Comparison of ENCODE assay signal across 30 cellular contexts in the genomic region with DNA sequence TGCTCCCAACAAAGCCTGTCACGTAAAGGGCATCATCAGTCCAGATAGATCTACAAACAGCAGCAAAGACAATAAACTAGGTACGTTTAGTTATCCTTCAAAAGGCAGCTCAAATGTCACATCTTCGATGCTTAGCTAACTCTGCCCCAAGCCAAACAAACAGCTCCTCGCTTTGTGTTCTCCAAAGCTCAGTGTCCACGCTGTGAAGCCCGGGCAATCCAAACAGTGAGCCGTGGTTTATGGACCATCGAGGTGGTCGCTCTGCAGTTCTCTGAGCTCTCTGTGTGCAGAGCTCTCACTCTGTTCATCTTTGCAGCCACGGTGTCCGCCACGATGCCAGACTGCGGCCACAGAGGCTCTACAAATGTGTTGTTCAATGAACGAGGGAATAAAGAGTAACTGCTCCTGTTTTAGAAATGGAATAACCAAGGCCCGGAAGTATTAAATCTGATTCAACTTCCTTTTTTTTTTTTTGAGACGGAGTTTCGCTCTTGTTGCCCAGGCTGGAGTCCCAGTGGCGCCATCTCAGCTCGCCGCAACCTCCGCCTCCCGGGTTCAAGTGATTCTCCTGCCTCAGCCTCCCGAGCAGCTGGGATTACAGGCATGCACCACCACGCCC.
"Had no signal": no experiment of that assay in that cellular context is flagged by ENCODE, and none has a peak within 500 bp of the region (broad histone marks: within the 10 kb centered on the region; RNA-seq: fewer than 3 reads in every experiment).

No MANE protein-coding gene starts in this region.

- H3K27me3 ChIP-seq: brain microvascular endothelial cell, gastrocnemius medialis, hepatocyte, stomach, thyroid gland, upper lobe of right lung had no signal

- H2AFZ ChIP-seq: hepatocyte, parathyroid adenoma had no signal

- H3K4me1 ChIP-seq: gastrocnemius medialis, parathyroid adenoma, psoas muscle, stomach, thyroid gland, upper lobe of right lung had no signal

- H3K9ac ChIP-seq: parathyroid adenoma had no signal

- H3K36me3 ChIP-seq: brain microvascular endothelial cell, gastrocnemius medialis, stomach, thyroid gland, upper lobe of right lung had no signal

- DNase-seq: activated CD4-positive, alpha-beta T cell treated with anti-CD3 and anti-CD28 coated beads for 1 hour; activated CD4-positive, alpha-beta T cell treated with anti-CD3 and anti-CD28 coated beads, Interleukin-2, amount 50 U/mL, for 1 hour; activated CD8-positive, alpha-beta T cell treated with anti-CD3 and anti-CD28 coated beads for 36 hours; activated gamma-delta T cell treated with Interleukin-2 at 50 U/mL for 16 hours; activated naive CD4-positive, alpha-beta T cell treated with anti-CD3 and anti-CD28 coated beads, Interleukin-2, amount 50 U/mL, for 16 hours; activated T-cell treated with anti-CD3 and anti-CD28 coated beads, Interleukin-2, amount 50 U/mL, for 4 hours; amniotic stem cell; brain microvascular endothelial cell; cortex of kidney; effector memory CD8-positive, alpha-beta T cell; erythroblast; gastrocnemius medialis; glutamatergic neuron; left cardiac atrium; mammary epithelial cell; midbrain; naive thymus-derived CD4-positive, alpha-beta T cell; nucleus accumbens; psoas muscle; stimulated activated CD4-positive, alpha-beta T cell treated with anti-CD3 and anti-CD28 coated beads, Interleukin-15, amount 100 ng/mL, for 24 hours; stimulated activated CD4-positive, alpha-beta T cell treated with anti-CD3 and anti-CD28 coated beads, Interleukin-2, amount 100 ng/mL, for 24 hours; stimulated activated naive B cell treated with anti-CD40 and anti-IgM and Interleukin-4, amounts not matched to agents 10 μg/mL and 1 μg/mL and 100 μg/mL, for 72 hours; stomach; T-helper 9 cell; thyroid gland; upper lobe of right lung had no signal

- ATAC-seq: activated CD8-positive, alpha-beta T cell treated with anti-CD3 and anti-CD28 coated beads for 36 hours; activated T-cell treated with anti-CD3 and anti-CD28 coated beads, Interleukin-2, amount 50 U/mL, for 4 hours; activated T-helper 17 cell treated with anti-CD3 and anti-CD28 coated beads, Interleukin-2, amount 50 U/mL, for 72 hours; effector memory CD8-positive, alpha-beta T cell; gastrocnemius medialis; left cardiac atrium; naive thymus-derived CD4-positive, alpha-beta T cell; psoas muscle; stimulated activated naive B cell treated with anti-CD40 and anti-IgM and Interleukin-4, amounts not matched to agents 10 μg/mL and 1 μg/mL and 100 μg/mL, for 72 hours; upper lobe of right lung; WTC11 had no signal

- H3K27ac ChIP-seq: brain microvascular endothelial cell, gastrocnemius medialis, hepatocyte, parathyroid adenoma, psoas muscle, stomach, thyroid gland, upper lobe of right lung had no signal

- H3K4me2 ChIP-seq: hepatocyte had no signal

- H3K9me3 ChIP-seq: gastrocnemius medialis, psoas muscle, stomach, thyroid gland, upper lobe of right lung had no signal

- H3K4me3 ChIP-seq: gastrocnemius medialis, hepatocyte, psoas muscle, stomach, thyroid gland, upper lobe of right lung had no signal

- H3K79me2 ChIP-seq: hepatocyte, parathyroid adenoma had no signal
